In genomic region chr6:683742-684440, GRCh38 we compare ENCODE assay signal across 8 cellular contexts. TPM values are rescaled to one million over a fixed set of nuclear protein-coding genes. Genes with fewer than 3 reads are reported as not detected.
A peak's percentile ranks its signal among the peaks of the same experiment; 100 is the strongest.
DNase-seq lines count a peak whose midpoint lies in the region; ATAC-seq and TF ChIP-seq lines count a peak whose summit lies in the region.

No MANE protein-coding gene starts in this region.

- peak overlapping the region in 2 of 4 donors; percentile 22 to 42 for H3K4me3 Mint-ChIP-seq in CD4-positive, CD25-positive, alpha-beta regulatory T cell
- peak overlapping the region; percentile 89 for H3K4me3 Mint-ChIP-seq in glutamatergic neuron (ENCODE audit: unreplicated experiment)

- H3K27ac Mint-ChIP-seq in CD4-positive, CD25-positive, alpha-beta regulatory T cell = peak overlapping the region in 1 of 3 donors; percentile 70
- peak overlapping the region; percentile 99 for H3K27ac Mint-ChIP-seq in glutamatergic neuron (ENCODE audit: unreplicated experiment)

- H3K4me3 ChIP-seq in CD4-positive, CD25-positive, alpha-beta regulatory T cell (ENCODE audit: low read depth, low read length) = peak overlapping the region; percentile 10
- peak overlapping the region; percentile 40 for H3K4me3 ChIP-seq in skeletal muscle cell (ENCODE audit: low read depth, low read length)

- H3K9me3 ChIP-seq in CD4-positive, CD25-positive, alpha-beta regulatory T cell (ENCODE audit: control insufficient read depth in 2 of 2, low read length in 2 of 2) = no peaks in the 10 kb centered on the region

- no peaks in the 10 kb centered on the region for H3K27me3 Mint-ChIP-seq in CD4-positive, CD25-positive, alpha-beta regulatory T cell
- H3K27me3 Mint-ChIP-seq in glutamatergic neuron (ENCODE audit: unreplicated experiment) = peaks cover 5% of the 10 kb centered on the region

- H3K9me3 Mint-ChIP-seq in CD4-positive, CD25-positive, alpha-beta regulatory T cell = no peaks in the 10 kb centered on the region
- H3K9me3 Mint-ChIP-seq in glutamatergic neuron (ENCODE audit: unreplicated experiment) = peaks cover 3% of the 10 kb centered on the region

- no peak overlapping the region for H3K27ac ChIP-seq in CD4-positive, CD25-positive, alpha-beta regulatory T cell (ENCODE audit: insufficient read depth, low read length, poor library complexity, severe bottlenecking)

- no peak for TF ChIP-seq CTCF in glutamatergic neuron (IDR thresholded peaks at IDR 0.05; ENCODE audit: partially characterized antibody, unreplicated experiment)

- peaks cover 33% of the 10 kb centered on the region for H3K4me1 ChIP-seq in CD4-positive, CD25-positive, alpha-beta regulatory T cell (ENCODE audit: control insufficient read depth, insufficient read depth, low read length, poor library complexity, severe bottlenecking)

- H3K27me3 ChIP-seq in CD4-positive, CD25-positive, alpha-beta regulatory T cell (ENCODE audit: control insufficient read depth, insufficient read depth, low read length) = no peaks in the 10 kb centered on the region

- peaks cover 24 to 58% (median 48%) of the 10 kb centered on the region in 4 donors for H3K4me1 Mint-ChIP-seq in CD4-positive, CD25-positive, alpha-beta regulatory T cell
- peaks cover 41% of the 10 kb centered on the region for H3K4me1 Mint-ChIP-seq in glutamatergic neuron (ENCODE audit: low read depth, unreplicated experiment)

- peaks cover 10% of the 10 kb centered on the region for H3K36me3 Mint-ChIP-seq in CD4-positive, CD25-positive, alpha-beta regulatory T cell
- H3K36me3 Mint-ChIP-seq in glutamatergic neuron (ENCODE audit: unreplicated experiment) = no peaks in the 10 kb centered on the region

- H3K36me3 ChIP-seq in CD4-positive, CD25-positive, alpha-beta regulatory T cell (ENCODE audit: control insufficient read depth, insufficient read depth, low read length) = peaks cover 7% of the 10 kb centered on the region

- DNase-seq in CD4-positive, CD25-positive, alpha-beta regulatory T cell = peak in 1 of 3 donors; percentile 24
- peak; percentile 93 for DNase-seq in SK-N-DZ (ENCODE audit: low spot score)
- DNase-seq in glutamatergic neuron = peak; percentile 77
- peak; percentile 87 for DNase-seq in skeletal muscle cell (ENCODE audit: low read depth)
- no peak for DNase-seq in T-helper 9 cell

- ATAC-seq in CD4-positive, CD25-positive, alpha-beta regulatory T cell (ENCODE audit: low read depth in 2 of 2) = no peak
- ATAC-seq in HG02588 (IDR thresholded peaks at IDR 0.05; ENCODE audit: unreplicated experiment) = peak; percentile 43
- no peak for ATAC-seq in GM21515 (IDR thresholded peaks at IDR 0.05; ENCODE audit: unreplicated experiment)
- ATAC-seq in HG03442 (IDR thresholded peaks at IDR 0.05; ENCODE audit: unreplicated experiment) = no peak

RNA-seq across cellular contexts. Expression of gene EXOC2, which starts 9.0 kb away (rescaled TPM):
- 35.9 TPM for total RNA-seq in CD4-positive, CD25-positive, alpha-beta regulatory T cell
- 10 to 100 TPM; 33.1 to 43.6 (median 39.4) TPM for polyA plus RNA-seq in CD4-positive, CD25-positive, alpha-beta regulatory T cell
- polyA plus RNA-seq in SK-N-DZ (2014; cell fraction: cytosol; rRNA removed) = 20.3 and 27.5 TPM in 2 replicates
- polyA plus RNA-seq in SK-N-DZ (2014; cell fraction: nucleus; rRNA removed) = 11.2 and 14.4 TPM in 2 replicates
- 31.3 TPM for total RNA-seq in glutamatergic neuron (ENCODE audit: unreplicated experiment)

RNA-seq across cellular contexts. Expression of gene HUS1B, which starts 27.0 kb away (rescaled TPM):
- total RNA-seq in CD4-positive, CD25-positive, alpha-beta regulatory T cell = 4.8 TPM
- 1 to 10 TPM in 3 of 4 donors, under 1 TPM in 1; 0.83 to 2.4 (median 1.6) TPM for polyA plus RNA-seq in CD4-positive, CD25-positive, alpha-beta regulatory T cell
- polyA plus RNA-seq in SK-N-DZ (2014; cell fraction: cytosol; rRNA removed) = 0.26 and 0.82 TPM in 2 replicates
- polyA plus RNA-seq in SK-N-DZ (2014; cell fraction: nucleus; rRNA removed) = 1.9 TPM in 1 of 2 replicates, not detected in the other
- 1.1 TPM for total RNA-seq in glutamatergic neuron (ENCODE audit: unreplicated experiment)
